Comparison of ENCODE assay signal across 15 cellular contexts in the genomic region with DNA sequence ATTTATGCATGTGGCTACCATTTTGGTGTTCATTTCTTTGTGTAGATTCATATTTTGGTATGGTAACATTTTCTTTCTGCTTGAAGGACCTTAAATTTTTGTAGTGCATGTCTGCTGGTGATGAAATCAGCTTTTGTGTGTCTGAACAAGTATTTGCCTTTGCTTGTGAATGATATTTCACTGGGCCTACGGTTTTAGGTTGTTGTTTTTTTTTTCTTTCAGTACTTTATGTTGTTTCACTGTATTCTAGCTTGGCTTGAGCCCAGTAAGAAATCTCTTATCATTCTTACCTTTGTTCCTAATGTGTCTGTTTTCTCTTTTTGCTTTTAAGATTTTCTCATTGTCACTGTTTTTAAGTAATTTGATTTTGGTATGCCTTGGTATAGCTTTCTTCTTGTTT. TPM values are rescaled to one million over a fixed set of nuclear protein-coding genes. Genes with fewer than 3 reads are reported as not detected.
DNase-seq lines count a peak whose midpoint lies in the region; ATAC-seq, FAIRE-seq and TF ChIP-seq lines count a peak whose summit lies in the region.
"Had no signal": no experiment of that assay in that cellular context is flagged by ENCODE, and none has a peak within 500 bp of the region (broad histone marks: within the 10 kb centered on the region; RNA-seq: fewer than 3 reads in every experiment).

No MANE protein-coding gene starts in this region.

- H4K91ac ChIP-seq in neuronal stem cell (ENCODE audit: low read depth, low read length, poor library complexity), result no peak overlapping the region

- H3K27ac ChIP-seq in ACC112 (ENCODE audit: low read depth, low read length) (peak overlapping the region; percentile 38), GM23248 (peak overlapping the region; percentile 16; the same call in 1 of the 2 replicates), foreskin keratinocyte (peak overlapping the region; percentile 38), neuronal stem cell (replicated peaks; ENCODE audit: low read length) (no peak overlapping the region)
- H3K27ac ChIP-seq: coronary artery had no signal

- H3K27me3 ChIP-seq in ACC112 (ENCODE audit: insufficient read depth, low read length), result no peaks in the 10 kb centered on the region
- H3K27me3 ChIP-seq in GM23248 (replicated peaks; ENCODE audit: insufficient read depth), result no peaks in the 10 kb centered on the region
- no peaks in the 10 kb centered on the region for H3K27me3 ChIP-seq in foreskin keratinocyte
- H3K27me3 ChIP-seq in neuronal stem cell (ENCODE audit: control insufficient read depth in 3 of 3, insufficient read depth in 3 of 3, low read depth in 1 of 3, low read length in 3 of 3), result no peaks in the 10 kb centered on the region
- H3K27me3 ChIP-seq: upper lobe of left lung had no signal

- H3K4me2 ChIP-seq in GM23248 (ENCODE audit: unreplicated experiment) (peak overlapping the region; percentile 11), neuronal stem cell (ENCODE audit: insufficient read depth, low read length, poor library complexity, severe bottlenecking) (no peak overlapping the region)

- no peaks in the 10 kb centered on the region for H3K36me3 ChIP-seq in ACC112 (ENCODE audit: insufficient read depth, low read length)
- no peaks in the 10 kb centered on the region for H3K36me3 ChIP-seq in GM23248 (ENCODE audit: low read depth)
- no peaks in the 10 kb centered on the region for H3K36me3 ChIP-seq in neuronal stem cell (replicated peaks in 1 of 2; ENCODE audit: control insufficient read depth in 2 of 2, insufficient read depth in 2 of 2, low read length in 2 of 2)
- H3K36me3 ChIP-seq: prostate gland, upper lobe of left lung had no signal

- ATAC-seq in foreskin keratinocyte (no peak), GM19397 (IDR thresholded peaks at IDR 0.05; ENCODE audit: unreplicated experiment) (no peak), HG02938 (IDR thresholded peaks at IDR 0.05; ENCODE audit: unreplicated experiment) (no peak)

- H3K18ac ChIP-seq in neuronal stem cell (ENCODE audit: low read length), result no peak overlapping the region

- no peak overlapping the region for H4K8ac ChIP-seq in neuronal stem cell (ENCODE audit: low read depth, low read length)

- no peak overlapping the region for H2BK5ac ChIP-seq in neuronal stem cell (ENCODE audit: low read length)

- DNase-seq in GM23248 (peak; percentile 22), astrocyte of the spinal cord (ENCODE audit: low read depth, low spot score) (peak; percentile 5), foreskin keratinocyte (peak in 1 of 2 donors; percentile 64), neuronal stem cell (ENCODE audit: low spot score) (no peak), GM12892 (ENCODE audit: insufficient read length) (no peak)
- DNase-seq: C1 segment of cervical spinal cord, Right ventricle myocardium superior, upper lobe of left lung had no signal

- H3K4me3 ChIP-seq in ACC112 (ENCODE audit: low read depth, low read length), result no peak overlapping the region
- H3K4me3 ChIP-seq in GM23248, result no peak overlapping the region
- H3K4me3 ChIP-seq in astrocyte of the spinal cord (ENCODE audit: low read depth, low read length), result no peak overlapping the region
- H3K4me3 ChIP-seq in neuronal stem cell (ENCODE audit: low read length in 2 of 2), result no peak overlapping the region
- H3K4me3 ChIP-seq: coronary artery, prostate gland, upper lobe of left lung had no signal

- H3K9ac ChIP-seq in GM23248 (no peak overlapping the region), neuronal stem cell (ENCODE audit: low read depth, low read length, poor library complexity) (no peak overlapping the region)

- no peak overlapping the region for H3K4ac ChIP-seq in neuronal stem cell (ENCODE audit: low read length)

- TF ChIP-seq CTCF in astrocyte of the spinal cord (IDR thresholded peaks at IDR 0.05; ENCODE audit: low read depth, low read length) (no peak), foreskin keratinocyte (conservative IDR thresholded peaks at IDR 0.05) (no peak)

- H2AFZ ChIP-seq in ACC112 (ENCODE audit: low read length, unreplicated experiment), result no peak overlapping the region
- H2AFZ ChIP-seq in GM23248, result no peak overlapping the region
- H2AFZ ChIP-seq in neuronal stem cell (ENCODE audit: low read length), result no peak overlapping the region

- H3F3A ChIP-seq in GM23248 (ENCODE audit: insufficient read depth), result peaks cover 18% of the 10 kb centered on the region

- H3K79me2 ChIP-seq in ACC112 (ENCODE audit: control insufficient read depth, insufficient read depth, low read length, unreplicated experiment), result peaks cover 64% of the 10 kb centered on the region
- peaks cover 100% of the 10 kb centered on the region for H3K79me2 ChIP-seq in GM23248 (ENCODE audit: insufficient read depth)

- no peak for TF ChIP-seq POLR2A in GM12892 (IDR thresholded peaks at IDR 0.05; ENCODE audit: low read depth, low read length)

- FAIRE-seq in GM12892 (lab: Jason Lieb, UNC), result no peak
- FAIRE-seq: frontal cortex, islet of Langerhans had no signal

- H3K14ac ChIP-seq in neuronal stem cell (ENCODE audit: low read length), result no peak overlapping the region

- H2BK15ac ChIP-seq in neuronal stem cell (ENCODE audit: low read length), result no peak overlapping the region

- H2AK5ac ChIP-seq in neuronal stem cell (ENCODE audit: low read depth, low read length), result no peak overlapping the region

- H3K9me2 ChIP-seq in GM23248 (ENCODE audit: insufficient read depth), result no peaks in the 10 kb centered on the region

- H3K79me1 ChIP-seq in neuronal stem cell (ENCODE audit: low read depth, low read length), result no peaks in the 10 kb centered on the region

- H2BK120ac ChIP-seq in neuronal stem cell (ENCODE audit: low read depth, low read length), result no peak overlapping the region

- in situ Hi-C loops in GM23248 (cut with MboI), result no loop called here
- in situ Hi-C loops in astrocyte of the spinal cord (cut with HindIII; ENCODE audit: low sequenced_read_pairs), result no loop called here

- H2BK12ac ChIP-seq in neuronal stem cell (ENCODE audit: low read length), result no peak overlapping the region

- H3K9me3 ChIP-seq in GM23248 (ENCODE audit: low read depth) (no peaks in the 10 kb centered on the region), neuronal stem cell (replicated peaks in 1 of 2; ENCODE audit: control insufficient read depth in 2 of 2, insufficient read depth in 1 of 2, low read depth in 1 of 2, low read length in 2 of 2) (no peaks in the 10 kb centered on the region)
- H3K9me3 ChIP-seq: prostate gland, upper lobe of left lung had no signal

- H3K4me1 ChIP-seq in ACC112 (ENCODE audit: control insufficient read depth, insufficient read depth, low read length, unreplicated experiment), result peaks cover 19% of the 10 kb centered on the region
- peaks cover 32% of the 10 kb centered on the region for H3K4me1 ChIP-seq in GM23248 (ENCODE audit: insufficient read depth)
- H3K4me1 ChIP-seq in foreskin keratinocyte, result peaks cover 45% of the 10 kb centered on the region
- no peaks in the 10 kb centered on the region for H3K4me1 ChIP-seq in neuronal stem cell (ENCODE audit: control insufficient read depth in 2 of 2, insufficient read depth in 1 of 2, low read depth in 1 of 2, low read length in 2 of 2)
- H3K4me1 ChIP-seq: prostate gland had no signal

- 7 to 11% methylated on average over 1 of the region's 1 CpG for WGBS in GM23248 (ENCODE audit: low coverage in 1 of 2, low lambda C conversion rate in 2 of 2, missing lambda C conversion rate in 2 of 2), 2 experiments
- no CpG with 5 or more reads among the region's 1 CpG for WGBS in neuronal stem cell (ENCODE audit: extremely low coverage in 2 of 2, insufficient read length in 2 of 2, insufficient replicate concordance in 1 of 2), 2 donors

- H3K23ac ChIP-seq in neuronal stem cell (ENCODE audit: low read depth, low read length, poor library complexity), result no peak overlapping the region

- no peaks in the 10 kb centered on the region; the same call in 1 of the 2 replicates for H4K20me1 ChIP-seq in GM23248 (ENCODE audit: insufficient read depth)

RNA-seq across cellular contexts. Expression of gene SAMD8, which starts 31.9 kb away (rescaled TPM):
- 30.5 and 31.5 TPM in 2 replicates for total RNA-seq in GM23248 (2014; rRNA removed; shearing (Covaris generic))
- polyA plus RNA-seq in GM23248 (2016; fragmentation: Nextera tagmentation; extraction: Ambion mirVana) (16.8 and 16.9 TPM in 2 replicates), foreskin keratinocyte (3.8 and 4.2 TPM in 2 replicates)
- total RNA-seq in foreskin keratinocyte, result 16.8 and 17.0 TPM in 2 replicates
- polyA plus RNA-seq in neuronal stem cell (2013, experiment 1 of 2), result 11.4 TPM
- 12.2 TPM for polyA plus RNA-seq in neuronal stem cell (2013, experiment 2 of 2)
- 8.8 TPM for polyA plus RNA-seq in GM12892 (2012; ENCODE audit: missing spikeins)

Comparison
In these comparisons a context has a peak if more than half of its experiments do, and no peak if none do; other contexts are left out.
1. DNase-seq: peak in GM23248 (single experiment) and astrocyte of the spinal cord (single experiment); none in neuronal stem cell (single experiment) and GM12892 (single experiment).